In the genomic region with DNA sequence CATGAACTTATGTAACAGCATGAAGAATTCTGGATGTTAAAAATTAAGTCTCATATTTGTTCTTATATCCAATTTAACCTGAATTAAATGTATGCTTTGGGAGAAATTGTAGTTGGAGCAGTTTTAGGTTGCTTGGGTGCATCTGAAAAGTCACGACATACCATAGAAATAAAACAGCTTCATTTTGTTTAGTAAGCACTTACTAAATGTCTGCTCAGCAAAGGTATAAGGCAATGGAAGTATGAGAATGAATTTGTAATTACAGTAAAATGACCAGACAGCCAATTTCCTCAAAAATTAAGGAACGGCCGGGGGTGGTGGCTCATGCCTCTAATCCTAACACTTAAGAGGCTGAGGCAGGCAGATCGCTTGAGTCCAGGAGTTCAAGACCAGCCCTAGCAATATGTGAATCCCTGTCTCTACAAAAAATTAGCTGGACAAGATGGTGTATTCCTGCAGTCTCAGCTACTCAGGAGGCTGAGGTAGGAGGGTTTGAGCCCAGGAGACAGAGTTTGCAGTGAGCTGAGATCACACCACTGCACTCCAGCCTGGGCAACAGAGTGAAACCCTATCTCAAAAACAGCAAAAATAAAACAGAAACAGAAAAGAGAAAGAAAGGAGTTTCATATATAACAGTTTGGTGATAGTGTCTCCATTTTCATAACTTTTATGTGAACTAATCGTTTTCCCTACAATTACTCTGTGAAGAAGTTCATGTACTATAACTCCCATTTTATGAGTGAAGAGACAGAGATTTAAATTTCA, we compare ENCODE assay signal across 15 cellular contexts. TPM values are rescaled to one million over a fixed set of nuclear protein-coding genes. Genes with fewer than 3 reads are reported as not detected.
DNase-seq lines count a peak whose midpoint lies in the region; ATAC-seq and TF ChIP-seq lines count a peak whose summit lies in the region.
"Had no signal": no experiment of that assay in that cellular context is flagged by ENCODE, and none has a peak within 500 bp of the region (broad histone marks: within the 10 kb centered on the region; RNA-seq: fewer than 3 reads in every experiment).

No MANE protein-coding gene starts in this region.

- H2BK120ac ChIP-seq in trophoblast cell (ENCODE audit: insufficient read depth, low read length, poor library complexity), result peak overlapping the region; percentile 39

- H2AFZ ChIP-seq in KMS-11 (ENCODE audit: low read depth) (no peak overlapping the region), trophoblast cell (ENCODE audit: insufficient read depth, low read length, poor library complexity) (peak overlapping the region; percentile 13)

- no peaks in the 10 kb centered on the region for H4K20me1 ChIP-seq in KMS-11 (ENCODE audit: insufficient read depth)

- no peak overlapping the region for H3K9ac ChIP-seq in KMS-11
- H3K9ac ChIP-seq in trophoblast cell (ENCODE audit: low read length), result no peak overlapping the region

- no peak for ATAC-seq in activated T-cell treated with anti-CD3 and anti-CD28 coated beads, Interleukin-2, amount 50 U/mL, for 72 hours (replicated peaks in 1 of 2)
- ATAC-seq in GM19455 (IDR thresholded peaks at IDR 0.05; ENCODE audit: unreplicated experiment) (peak; percentile 51), HG03378 (IDR thresholded peaks at IDR 0.05; ENCODE audit: unreplicated experiment) (no peak), GM21576 (IDR thresholded peaks at IDR 0.05; ENCODE audit: unreplicated experiment) (no peak)
- ATAC-seq: left colon had no signal

- H3K79me2 ChIP-seq in KMS-11 (ENCODE audit: insufficient read depth, low read depth) (no peaks in the 10 kb centered on the region), trophoblast cell (ENCODE audit: control insufficient read depth, insufficient read depth, low read length, poor library complexity) (peaks cover 2% of the 10 kb centered on the region)

- peak overlapping the region; percentile 61 for H4K91ac ChIP-seq in trophoblast cell (ENCODE audit: low read depth, low read length)

- H3K4me1 ChIP-seq in KMS-11 (ENCODE audit: low read depth, poor library complexity, severe bottlenecking) (peaks cover 57% of the 10 kb centered on the region), trophoblast cell (ENCODE audit: control insufficient read depth in 1 of 2, insufficient read depth in 2 of 2, low read length in 2 of 2) (peaks cover 21 to 25% of the 10 kb centered on the region in 2 experiments)

- WGBS in trophoblast cell (ENCODE audit: extremely low coverage, insufficient coverage, insufficient read length), result no CpG with 5 or more reads among the region's 5 CpGs

- no peaks in the 10 kb centered on the region for H3K27me3 Mint-ChIP-seq in activated T-cell treated with anti-CD3 and anti-CD28 coated beads, Interleukin-2, amount 50 U/mL, for 72 hours (ENCODE audit: low read depth)

- no peak overlapping the region for H3K18ac ChIP-seq in trophoblast cell (ENCODE audit: low read length)

- H3K27ac Mint-ChIP-seq in activated T-cell treated with anti-CD3 and anti-CD28 coated beads, Interleukin-2, amount 50 U/mL, for 72 hours, result peak overlapping the region; percentile 25
- H3K27ac Mint-ChIP-seq: endodermal cell had no signal

- H3K4ac ChIP-seq in trophoblast cell (ENCODE audit: low read depth, low read length), result no peak overlapping the region

- peak overlapping the region; percentile 54 for H2AK5ac ChIP-seq in trophoblast cell (ENCODE audit: low read length)

- H3K4me3 Mint-ChIP-seq in activated T-cell treated with anti-CD3 and anti-CD28 coated beads, Interleukin-2, amount 50 U/mL, for 72 hours, result peak overlapping the region in 1 of 2 donors; percentile 39
- H3K4me3 Mint-ChIP-seq: endodermal cell had no signal

- H3K27me3 ChIP-seq in KMS-11 (ENCODE audit: insufficient read depth, low read depth), result no peaks in the 10 kb centered on the region
- H3K27me3 ChIP-seq in trophoblast cell (ENCODE audit: insufficient read depth, low read length), result no peaks in the 10 kb centered on the region
- H3K27me3 ChIP-seq: adrenal gland had no signal

- H3K27ac ChIP-seq in KMS-11 (no peak overlapping the region; the same call in 1 of the 2 replicates), trophoblast cell (ENCODE audit: low read depth, low read length) (no peak overlapping the region)
- H3K27ac ChIP-seq: adrenal gland, RWPE1, skin epidermis had no signal

- peaks cover 0 to 2% of the 10 kb centered on the region in 2 donors for H3K36me3 Mint-ChIP-seq in activated T-cell treated with anti-CD3 and anti-CD28 coated beads, Interleukin-2, amount 50 U/mL, for 72 hours (ENCODE audit: insufficient read depth in 2 of 2)

- H3K36me3 ChIP-seq in KMS-11 (ENCODE audit: insufficient read depth), result no peaks in the 10 kb centered on the region
- no peaks in the 10 kb centered on the region for H3K36me3 ChIP-seq in trophoblast cell (ENCODE audit: control insufficient read depth in 1 of 2, insufficient read depth in 2 of 2, low read length in 2 of 2)
- H3K36me3 ChIP-seq: adrenal gland had no signal

- no peak overlapping the region for H3K4me3 ChIP-seq in KMS-11 (IDR thresholded peaks at IDR 0.05; ENCODE audit: insufficient read depth, low read depth, low read length)
- no peak overlapping the region for H3K4me3 ChIP-seq in trophoblast cell (ENCODE audit: low read depth, low read length)
- H3K4me3 ChIP-seq: adrenal gland, skin epidermis had no signal

- DNase-seq in activated T-cell treated with anti-CD3 and anti-CD28 coated beads, Interleukin-2, amount 50 U/mL, for 72 hours, result no peak
- no peak for DNase-seq in activated T-cell treated with anti-CD3 and anti-CD28 coated beads, Interleukin-2, amount 50 U/mL, for 1 hour
- DNase-seq in trophoblast cell, result no peak
- no peak for DNase-seq in SK-N-DZ (ENCODE audit: low spot score)
- DNase-seq: adrenal gland, COR-L47, endodermal cell, left colon, NCI-H1092 had no signal

- no peak overlapping the region for H4K12ac ChIP-seq in trophoblast cell (ENCODE audit: low read depth, low read length)

- H3K79me1 ChIP-seq in trophoblast cell (ENCODE audit: low read length), result peaks cover 24% of the 10 kb centered on the region

- H3K4me2 ChIP-seq in KMS-11 (peak overlapping the region; percentile 49), trophoblast cell (ENCODE audit: low read length) (no peak overlapping the region)

- no peaks in the 10 kb centered on the region for H3K9me3 Mint-ChIP-seq in activated T-cell treated with anti-CD3 and anti-CD28 coated beads, Interleukin-2, amount 50 U/mL, for 72 hours
- H3K9me3 Mint-ChIP-seq: endodermal cell had no signal

- H3K4me1 Mint-ChIP-seq in activated T-cell treated with anti-CD3 and anti-CD28 coated beads, Interleukin-2, amount 50 U/mL, for 72 hours (ENCODE audit: low read depth), result peaks cover 94% of the 10 kb centered on the region

- no peak overlapping the region for H4K8ac ChIP-seq in trophoblast cell (ENCODE audit: low read depth, low read length)

- peak overlapping the region; percentile 78 for H2BK12ac ChIP-seq in trophoblast cell (ENCODE audit: low read length)

- no peak for TF ChIP-seq CTCF in KMS-11 (conservative IDR thresholded peaks at IDR 0.05; ENCODE audit: low read depth, low read length)

- H3K14ac ChIP-seq in trophoblast cell (ENCODE audit: low read length), result no peak overlapping the region

- no peak overlapping the region for H2BK5ac ChIP-seq in trophoblast cell (ENCODE audit: low read depth, low read length, poor library complexity)

- peaks cover 4% of the 10 kb centered on the region for H3K9me3 ChIP-seq in trophoblast cell (ENCODE audit: insufficient read depth, low read depth, low read length)
- H3K9me3 ChIP-seq: adrenal gland had no signal

- H3K23ac ChIP-seq in trophoblast cell (ENCODE audit: low read length), result no peak overlapping the region

RNA-seq across cellular contexts. Expression of a gene that starts 47.2 kb away (rescaled TPM):
- 100 to 1,000 TPM; 184 to 240 TPM for total RNA-seq in activated T-cell treated with anti-CD3 and anti-CD28 coated beads, Interleukin-2, amount 50 U/mL, for 72 hours
- 113 TPM in 2 replicates for polyA plus RNA-seq in trophoblast cell (2013)
- polyA plus RNA-seq in SK-N-DZ (2014; cell fraction: cytosol; rRNA removed), result 2.4 and 2.5 TPM in 2 replicates
- 6.6 and 14.0 TPM in 2 replicates for polyA plus RNA-seq in SK-N-DZ (2014; cell fraction: nucleus; rRNA removed)
